1 cellular context compared by ENCODE assay signal in genomic region chr1:27522148-27522859, GRCh38.
TF ChIP-seq lines count a peak whose summit lies in the region.

No MANE protein-coding gene starts in this region.

TF ChIP-seq in HepG2, 621 proteins besides CTCF, POLR2A, EP300 and RAD21 (continued from another document):
- no peak for TF ChIP-seq ZNF33A (CRISPR knock-in tag; IDR thresholded peaks at IDR 0.05; ENCODE audit: borderline replicate concordance)
- TF ChIP-seq PCBP1 (IDR thresholded peaks at IDR 0.05; ENCODE audit: borderline replicate concordance, low read depth, low read length): no peak
- TF ChIP-seq, protein P1, sequence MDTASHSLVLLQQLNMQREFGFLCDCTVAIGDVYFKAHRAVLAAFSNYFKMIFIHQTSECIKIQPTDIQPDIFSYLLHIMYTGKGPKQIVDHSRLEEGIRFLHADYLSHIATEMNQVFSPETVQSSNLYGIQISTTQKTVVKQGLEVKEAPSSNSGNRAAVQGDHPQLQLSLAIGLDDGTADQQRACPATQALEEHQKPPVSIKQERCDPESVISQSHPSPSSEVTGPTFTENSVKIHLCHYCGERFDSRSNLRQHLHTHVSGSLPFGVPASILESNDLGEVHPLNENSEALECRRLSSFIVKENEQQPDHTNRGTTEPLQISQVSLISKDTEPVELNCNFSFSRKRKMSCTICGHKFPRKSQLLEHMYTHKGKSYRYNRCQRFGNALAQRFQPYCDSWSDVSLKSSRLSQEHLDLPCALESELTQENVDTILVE (CRISPR knock-in tag; IDR thresholded peaks at IDR 0.05): no peak
- TF ChIP-seq NFE2 (CRISPR knock-in tag; IDR thresholded peaks at IDR 0.05): no peak
- 0 out of 2 replicates have a peak, but pooled peaks have one; percentile 16 for TF ChIP-seq TARDBP (CRISPR knock-in tag; IDR thresholded peaks at IDR 0.05)
- no peak for TF ChIP-seq ZKSCAN1 (IDR thresholded peaks at IDR 0.05; ENCODE audit: low read length)
- TF ChIP-seq PBX2 (CRISPR knock-in tag; IDR thresholded peaks at IDR 0.05): no peak
- TF ChIP-seq ARNT2 (CRISPR knock-in tag; IDR thresholded peaks at IDR 0.05; ENCODE audit: low read depth): no peak
- no peak for TF ChIP-seq SAFB2 (CRISPR knock-in tag; IDR thresholded peaks at IDR 0.05; ENCODE audit: borderline replicate concordance, low read depth)
- TF ChIP-seq GTF3A (CRISPR knock-in tag; conservative IDR thresholded peaks at IDR 0.05): 0 out of 2 replicates have a peak, but pooled peaks have one; percentile 22
- TF ChIP-seq ZNF598 (CRISPR knock-in tag; IDR thresholded peaks at IDR 0.05; ENCODE audit: borderline replicate concordance): peak; percentile 67; the same call in 1 of the 2 replicates
- no peak for TF ChIP-seq ZSCAN22 (CRISPR knock-in tag; IDR thresholded peaks at IDR 0.05)
- TF ChIP-seq ZNF546 (CRISPR knock-in tag; conservative IDR thresholded peaks at IDR 0.05): no peak
- no peak for TF ChIP-seq HOXD1 (CRISPR knock-in tag; IDR thresholded peaks at IDR 0.05)
- TF ChIP-seq, protein P2, sequence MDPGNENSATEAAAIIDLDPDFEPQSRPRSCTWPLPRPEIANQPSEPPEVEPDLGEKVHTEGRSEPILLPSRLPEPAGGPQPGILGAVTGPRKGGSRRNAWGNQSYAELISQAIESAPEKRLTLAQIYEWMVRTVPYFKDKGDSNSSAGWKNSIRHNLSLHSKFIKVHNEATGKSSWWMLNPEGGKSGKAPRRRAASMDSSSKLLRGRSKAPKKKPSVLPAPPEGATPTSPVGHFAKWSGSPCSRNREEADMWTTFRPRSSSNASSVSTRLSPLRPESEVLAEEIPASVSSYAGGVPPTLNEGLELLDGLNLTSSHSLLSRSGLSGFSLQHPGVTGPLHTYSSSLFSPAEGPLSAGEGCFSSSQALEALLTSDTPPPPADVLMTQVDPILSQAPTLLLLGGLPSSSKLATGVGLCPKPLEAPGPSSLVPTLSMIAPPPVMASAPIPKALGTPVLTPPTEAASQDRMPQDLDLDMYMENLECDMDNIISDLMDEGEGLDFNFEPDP (CRISPR knock-in tag; conservative IDR thresholded peaks at IDR 0.05): 0 out of 2 replicates have a peak, but pooled peaks have one; percentile 51
- no peak for TF ChIP-seq FOXC1 (CRISPR knock-in tag; IDR thresholded peaks at IDR 0.05; ENCODE audit: borderline replicate concordance)
- TF ChIP-seq SRSF4 (IDR thresholded peaks at IDR 0.05; ENCODE audit: low read depth, low read length, poor library complexity, severe bottlenecking): no peak
- TF ChIP-seq ZNF83 (CRISPR knock-in tag; IDR thresholded peaks at IDR 0.05; ENCODE audit: borderline replicate concordance): no peak
- TF ChIP-seq ZNF788 (CRISPR knock-in tag; IDR thresholded peaks at IDR 0.05; ENCODE audit: borderline replicate concordance): no peak
- no peak for TF ChIP-seq SMARCC2 (IDR thresholded peaks at IDR 0.05)
- TF ChIP-seq ZNF343 (CRISPR knock-in tag; IDR thresholded peaks at IDR 0.05): 0 out of 2 replicates have a peak, but pooled peaks have one; percentile 15
- no peak for TF ChIP-seq ZNF468 (CRISPR knock-in tag; IDR thresholded peaks at IDR 0.05)
- TF ChIP-seq ZNF296 (CRISPR knock-in tag; conservative IDR thresholded peaks at IDR 0.05): no peak
- no peak for TF ChIP-seq FOXK2 (IDR thresholded peaks at IDR 0.05)
- no peak for TF ChIP-seq CREBL2 (CRISPR knock-in tag; IDR thresholded peaks at IDR 0.05; ENCODE audit: borderline replicate concordance)
- TF ChIP-seq IRF1 (CRISPR knock-in tag; IDR thresholded peaks at IDR 0.05; ENCODE audit: low read depth): no peak
